In genomic region chr1:85612704-85613361, GRCh38 we compare ENCODE assay signal across 9 cellular contexts. TPM values are rescaled to one million over a fixed set of nuclear protein-coding genes. Genes with fewer than 3 reads are reported as not detected.
DNase-seq lines count a peak whose midpoint lies in the region; ATAC-seq and TF ChIP-seq lines count a peak whose summit lies in the region.
"Had no signal": no experiment of that assay in that cellular context is flagged by ENCODE, and none has a peak within 500 bp of the region (broad histone marks: within the 10 kb centered on the region; RNA-seq: fewer than 3 reads in every experiment).

No MANE protein-coding gene starts in this region.

- H3K27me3 ChIP-seq in upper lobe of left lung = no peaks in the 10 kb centered on the region

- no peak overlapping the region for H3K27ac Mint-ChIP-seq in activated CD8-positive, alpha-beta memory T cell treated with anti-CD3 and anti-CD28 coated beads, Interleukin-2, amount 10 ng/mL, durations not matched to agents 7 days and 5 days
- H3K27ac Mint-ChIP-seq: CD4-positive, CD25-positive, alpha-beta regulatory T cell had no signal

- TF ChIP-seq EP300 in upper lobe of left lung (IDR thresholded peaks at IDR 0.05) = no peak

- CTCF ChIA-PET in activated CD8-positive, alpha-beta memory T cell treated with anti-CD3 and anti-CD28 coated beads, Interleukin-2, amount 10 ng/mL, durations not matched to agents 7 days and 5 days (lab: Charles Lee) = interaction anchor here (0.8 kb wide), 1 partner anchor 10 kb away, joined by 3 read pairs; no protein-coding TSS in a partner anchor

- peaks cover 0 to 19% (median 13%) of the 10 kb centered on the region in 4 donors for H3K4me1 ChIP-seq in upper lobe of left lung

- TF ChIP-seq CTCF in upper lobe of left lung (IDR thresholded peaks at IDR 0.05) = peak in 3 of 6 experiments; percentile 25 to 32 (median 28)

- H3K9me3 Mint-ChIP-seq in activated CD8-positive, alpha-beta memory T cell treated with anti-CD3 and anti-CD28 coated beads, Interleukin-2, amount 10 ng/mL, durations not matched to agents 7 days and 5 days (ENCODE audit: low read depth) = no peaks in the 10 kb centered on the region

- H3K27ac ChIP-seq in upper lobe of left lung = peak overlapping the region; percentile 53 to 82 (median 78)

- no peak for TF ChIP-seq POLR2A in upper lobe of left lung (IDR thresholded peaks at IDR 0.05)

- H3K36me3 Mint-ChIP-seq in activated CD8-positive, alpha-beta memory T cell treated with anti-CD3 and anti-CD28 coated beads, Interleukin-2, amount 10 ng/mL, durations not matched to agents 7 days and 5 days = no peaks in the 10 kb centered on the region

- no peaks in the 10 kb centered on the region for H3K9me3 ChIP-seq in upper lobe of left lung

- ATAC-seq in upper lobe of left lung (ENCODE audit: low FRiP score in 2 of 2) = peak; percentile 45 to 82
- ATAC-seq in activated CD8-positive, alpha-beta memory T cell treated with anti-CD3 and anti-CD28 coated beads, Interleukin-2, amount 10 ng/mL, durations not matched to agents 7 days and 5 days = no peak
- no peak for ATAC-seq in HG02763 (IDR thresholded peaks at IDR 0.05; ENCODE audit: unreplicated experiment)

- H3K36me3 ChIP-seq in upper lobe of left lung = no peaks in the 10 kb centered on the region

- 39 to 44% methylated on average over 6 of the region's 6 CpGs for WGBS in upper lobe of left lung, 2 donors

- no peak overlapping the region for H3K4me3 ChIP-seq in upper lobe of left lung

- H3K27me3 Mint-ChIP-seq in activated CD8-positive, alpha-beta memory T cell treated with anti-CD3 and anti-CD28 coated beads, Interleukin-2, amount 10 ng/mL, durations not matched to agents 7 days and 5 days = no peaks in the 10 kb centered on the region
- H3K27me3 Mint-ChIP-seq: CD4-positive, CD25-positive, alpha-beta regulatory T cell had no signal

- H3K4me1 Mint-ChIP-seq in activated CD8-positive, alpha-beta memory T cell treated with anti-CD3 and anti-CD28 coated beads, Interleukin-2, amount 10 ng/mL, durations not matched to agents 7 days and 5 days = no peaks in the 10 kb centered on the region
- H3K4me1 Mint-ChIP-seq: CD4-positive, CD25-positive, alpha-beta regulatory T cell had no signal

- no peak overlapping the region for H3K4me3 Mint-ChIP-seq in activated CD8-positive, alpha-beta memory T cell treated with anti-CD3 and anti-CD28 coated beads, Interleukin-2, amount 10 ng/mL, durations not matched to agents 7 days and 5 days
- H3K4me3 Mint-ChIP-seq: CD4-positive, CD25-positive, alpha-beta regulatory T cell had no signal

- peak; percentile 15 for DNase-seq in NCI-H748 (lab: John Stamatoyannopoulos, UW; ENCODE audit: unreplicated experiment)
- DNase-seq in NCI-H748 treated with DMSO at 0.1 percent for 48 hours (lab: John Stamatoyannopoulos, UW) = no peak
- DNase-seq in SW480 (ENCODE audit: low spot score) = peak; percentile 53
- DNase-seq in hepatic stellate cell (ENCODE audit: low spot score) = peak; percentile 83
- DNase-seq in upper lobe of left lung = peak in 1 of 2 donors; percentile 49
- DNase-seq in stimulated activated naive CD4-positive, alpha-beta T cell (lab: John Stamatoyannopoulos, UW) = no peak
- DNase-seq in activated CD8-positive, alpha-beta memory T cell treated with anti-CD3 and anti-CD28 coated beads, Interleukin-2, amount 10 ng/mL, durations not matched to agents 7 days and 5 days = no peak

RNA-seq across cellular contexts. Expression of gene CCN1, which starts 32.3 kb away (rescaled TPM):
- 100 to 1,000 TPM; 103 to 249 (median 162) TPM for total RNA-seq in upper lobe of left lung
- not detected for total RNA-seq in activated CD8-positive, alpha-beta memory T cell treated with anti-CD3 and anti-CD28 coated beads, Interleukin-2, amount 10 ng/mL, durations not matched to agents 7 days and 5 days
- total RNA-seq: CD4-positive, CD25-positive, alpha-beta regulatory T cell had no signal

Comparison
In these comparisons a context has a peak if more than half of its experiments do, and no peak if none do; other contexts are left out.
1. DNase-seq: peak in NCI-H748 (single experiment), SW480 (single experiment) and hepatic stellate cell (single experiment); none in NCI-H748 treated with DMSO at 0.1 percent for 48 hours (single experiment), stimulated activated naive CD4-positive, alpha-beta T cell (0 of 6) and activated CD8-positive, alpha-beta memory T cell treated with anti-CD3 and anti-CD28 coated beads, Interleukin-2, amount 10 ng/mL, durations not matched to agents 7 days and 5 days (single experiment).
2. ATAC-seq: peak in upper lobe of left lung (2 of 2); none in activated CD8-positive, alpha-beta memory T cell treated with anti-CD3 and anti-CD28 coated beads, Interleukin-2, amount 10 ng/mL, durations not matched to agents 7 days and 5 days (single experiment) and HG02763 (single experiment).
3. RNA of gene CCN1, which starts 32.3 kb away (total RNA-seq): 103 to 249 TPM in upper lobe of left lung; not detected in activated CD8-positive, alpha-beta memory T cell treated with anti-CD3 and anti-CD28 coated beads, Interleukin-2, amount 10 ng/mL, durations not matched to agents 7 days and 5 days; every median in the first group is over 100 times any median in the second.